Comparison of ENCODE assay signal across 1 cellular context in genomic region chr5:31823477-31823876, GRCh38.
TF ChIP-seq lines count a peak whose summit lies in the region.

No MANE protein-coding gene starts in this region.

TF ChIP-seq in GM23338, 12 proteins besides CTCF, POLR2A, EP300 and RAD21 (continued from another document):
- TF ChIP-seq EZH2phosphoT487 (IDR thresholded peaks at IDR 0.05; ENCODE audit: unreplicated experiment) (no peak), REST (IDR thresholded peaks at IDR 0.05; ENCODE audit: unreplicated experiment) (no peak), EZH2 (IDR thresholded peaks at IDR 0.05; ENCODE audit: low read depth, unreplicated experiment) (no peak), JUNB (IDR thresholded peaks at IDR 0.05; ENCODE audit: unreplicated experiment) (no peak), POLR2AphosphoS5 (IDR thresholded peaks at IDR 0.05; ENCODE audit: low read depth) (no peak), ZNF114 (CRISPR knock-in tag; IDR thresholded peaks at IDR 0.05) (no peak), ETS1 (IDR thresholded peaks at IDR 0.05) (no peak)
